12 cellular contexts compared by ENCODE assay signal in the genomic region with DNA sequence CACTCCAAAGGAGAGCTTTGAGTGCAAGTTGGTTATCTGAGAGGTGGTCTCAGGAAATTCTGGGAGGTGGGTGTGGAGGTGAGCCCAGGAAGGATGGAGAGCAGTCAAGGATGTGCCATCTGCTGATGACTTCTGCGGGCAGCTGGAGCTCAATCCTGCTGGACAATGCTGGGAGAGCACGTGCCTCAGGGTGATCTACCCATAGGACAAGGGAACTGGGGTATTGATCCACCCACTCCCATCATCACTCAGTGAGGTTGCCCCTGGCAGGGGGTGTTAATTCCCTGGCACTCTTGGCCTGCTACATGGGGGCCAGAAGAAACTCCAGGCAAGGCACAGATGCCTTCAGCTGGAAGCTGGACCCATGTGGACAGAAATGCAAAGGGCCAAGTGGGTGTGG. TPM values are rescaled to one million over a fixed set of nuclear protein-coding genes. Genes with fewer than 3 reads are reported as not detected.
DNase-seq lines count a peak whose midpoint lies in the region; ATAC-seq, FAIRE-seq and TF ChIP-seq lines count a peak whose summit lies in the region.
"Had no signal": no experiment of that assay in that cellular context is flagged by ENCODE, and none has a peak within 500 bp of the region (broad histone marks: within the 10 kb centered on the region; RNA-seq: fewer than 3 reads in every experiment).

No MANE protein-coding gene starts in this region.

- H3K9me3 Mint-ChIP-seq in astrocyte (ENCODE audit: unreplicated experiment) (peaks cover 12% of the 10 kb centered on the region), natural killer cell (no peaks in the 10 kb centered on the region)

- H3K36me3 Mint-ChIP-seq in astrocyte (ENCODE audit: low read depth, unreplicated experiment) (peaks cover 3% of the 10 kb centered on the region), natural killer cell (no peaks in the 10 kb centered on the region)

- no peaks in the 10 kb centered on the region for H4K20me1 ChIP-seq in astrocyte (ENCODE audit: insufficient read depth, low read length)

- TF ChIP-seq EP300 in upper lobe of left lung (IDR thresholded peaks at IDR 0.05) = no peak

- H3K9me3 ChIP-seq in heart right ventricle = peaks cover 0 to 20% (median 7%) of the 10 kb centered on the region in 11 donors
- no peaks in the 10 kb centered on the region for H3K9me3 ChIP-seq in astrocyte (ENCODE audit: insufficient read depth, low read depth, low read length)
- peaks cover 0 to 6% (median 3%) of the 10 kb centered on the region in 4 donors for H3K9me3 ChIP-seq in upper lobe of left lung
- H3K9me3 ChIP-seq: BE2C had no signal

- H2AFZ ChIP-seq in astrocyte (ENCODE audit: low read depth, low read length) = no peak overlapping the region
- H2AFZ ChIP-seq: GM23338 had no signal

- H3K4me3 ChIP-seq in heart right ventricle (no peak overlapping the region), astrocyte (ENCODE audit: insufficient read depth, low read depth, low read length) (no peak overlapping the region), upper lobe of left lung (no peak overlapping the region)
- H3K4me3 ChIP-seq: GM23338 had no signal

- no peak overlapping the region for H3K9ac ChIP-seq in astrocyte (ENCODE audit: low read length)

- H3K4me3 Mint-ChIP-seq in astrocyte (ENCODE audit: unreplicated experiment) (no peak overlapping the region), natural killer cell (peak overlapping the region; percentile 88)
- H3K4me3 Mint-ChIP-seq: GM23338 had no signal

- peaks cover 13% of the 10 kb centered on the region for H3K27me3 Mint-ChIP-seq in astrocyte (ENCODE audit: low read depth, unreplicated experiment)
- H3K27me3 Mint-ChIP-seq in natural killer cell (ENCODE audit: low read depth in 2 of 2) = peaks cover 0 to 3% of the 10 kb centered on the region in 2 donors

- H3K27ac ChIP-seq in heart right ventricle (peak overlapping the region; percentile 57 to 93 (median 76)), astrocyte (ENCODE audit: low read depth, low read length) (no peak overlapping the region), upper lobe of left lung (peak overlapping the region; percentile 72 to 87 (median 79))

- DNase-seq in heart right ventricle (no peak), Right ventricle myocardium inferior (ENCODE audit: missing footprints) (no peak), astrocyte (ENCODE audit: low read depth) (no peak), natural killer cell (no peak), upper lobe of left lung (no peak), ecto neural progenitor cell (ENCODE audit: low spot score) (no peak)
- DNase-seq in activated CD4-positive, alpha-beta T cell treated with anti-CD3 and anti-CD28 coated beads, Interleukin-2, amount 50 U/mL, for 4 hours = no peak
- DNase-seq: BE2C, NCI-H2081 treated with DMSO at 0.1 percent for 48 hours had no signal

- H3K27me3 ChIP-seq in heart right ventricle (peaks cover 0 to 12% (median 2%) of the 10 kb centered on the region in 7 donors), astrocyte (ENCODE audit: insufficient read depth, low read length) (no peaks in the 10 kb centered on the region), upper lobe of left lung (no peaks in the 10 kb centered on the region)

- no peak for FAIRE-seq in astrocyte (lab: Jason Lieb, UNC)
- FAIRE-seq: endometrium had no signal

- intact Hi-C loops in heart right ventricle (cut with DNase I) (no loop called here), Right ventricle myocardium inferior (cut with DNase I) (no loop called here), natural killer cell (cut with micrococcal nuclease) (no loop called here)

- H3K4me2 ChIP-seq in astrocyte (ENCODE audit: low read length) = no peak overlapping the region
- H3K4me2 ChIP-seq: GM23338 had no signal

- H3K4me1 ChIP-seq in heart right ventricle = peaks cover 0 to 34% (median 8%) of the 10 kb centered on the region in 9 donors
- H3K4me1 ChIP-seq in astrocyte (ENCODE audit: insufficient read depth, low read length) = peaks cover 8% of the 10 kb centered on the region
- peaks cover 11 to 22% (median 14%) of the 10 kb centered on the region in 4 donors for H3K4me1 ChIP-seq in upper lobe of left lung
- H3K4me1 ChIP-seq: BE2C had no signal

- no peak for ATAC-seq in heart right ventricle
- no peak for ATAC-seq in Right ventricle myocardium inferior
- no peak for ATAC-seq in natural killer cell
- ATAC-seq in upper lobe of left lung (ENCODE audit: low FRiP score in 2 of 2) = no peak
- ATAC-seq in HG02571 (IDR thresholded peaks at IDR 0.05; ENCODE audit: unreplicated experiment) = no peak
- ATAC-seq: GM23338 had no signal

- H3K36me3 ChIP-seq in heart right ventricle = no peaks in the 10 kb centered on the region
- H3K36me3 ChIP-seq in astrocyte (ENCODE audit: insufficient read depth, low read length) = no peaks in the 10 kb centered on the region
- H3K36me3 ChIP-seq in upper lobe of left lung = no peaks in the 10 kb centered on the region
- H3K36me3 ChIP-seq: BE2C had no signal

- H3K4me1 Mint-ChIP-seq in astrocyte (ENCODE audit: low read depth, unreplicated experiment) (peaks cover 10% of the 10 kb centered on the region), natural killer cell (peaks cover 55 to 59% of the 10 kb centered on the region in 2 donors)

- 81 to 95% methylated on average over 2 of the region's 2 CpGs for WGBS in heart right ventricle, 2 donors
- WGBS in upper lobe of left lung, 2 donors = 85 to 92% methylated on average over 2 of the region's 2 CpGs

- H3K27ac Mint-ChIP-seq in astrocyte (ENCODE audit: unreplicated experiment) (peak overlapping the region; percentile 41), natural killer cell (peak overlapping the region; percentile 96 to 99)
- H3K27ac Mint-ChIP-seq: GM23338 had no signal

- H3K79me2 ChIP-seq in astrocyte (ENCODE audit: insufficient read depth, low read length) = no peaks in the 10 kb centered on the region

- no peak for TF ChIP-seq POLR2A in upper lobe of left lung (IDR thresholded peaks at IDR 0.05)

- TF ChIP-seq CTCF in heart right ventricle (IDR thresholded peaks at IDR 0.05) (no peak), astrocyte (IDR thresholded peaks at IDR 0.05; ENCODE audit: insufficient read depth, low read depth, low read length) (no peak), natural killer cell (IDR thresholded peaks at IDR 0.05) (no peak), upper lobe of left lung (IDR thresholded peaks at IDR 0.05) (no peak)

RNA-seq across cellular contexts. Expression of a gene that starts 7.1 kb away (rescaled TPM):
- total RNA-seq in heart right ventricle (1 to 10 TPM in 1 of 10 donors, under 1 TPM in 7, not detected in 2; 0.16 to 1.2 (median 0.31) TPM), Right ventricle myocardium inferior (0.22 TPM), astrocyte (not detected in 2 replicates), natural killer cell (10 to 100 TPM; 95.4 to 99.7 (median 97.8) TPM), upper lobe of left lung (1 to 10 TPM; 3.2 to 9.4 (median 4.8) TPM)
- under 1 TPM; 0.13 to 0.51 TPM for polyA plus RNA-seq in heart right ventricle
- total RNA-seq: GM23338 had no signal
- polyA plus RNA-seq: GM23338 had no signal

Comparison
In these comparisons a context has a peak if more than half of its experiments do, and no peak if none do; other contexts are left out.
1. RNA of a gene that starts 7.1 kb away (total RNA-seq): 95.4 to 99.7 TPM in natural killer cell; 3.2 to 9.4 TPM in upper lobe of left lung, 0.16 to 1.2 TPM in heart right ventricle, 0.22 TPM in Right ventricle myocardium inferior (single experiment) and not detected in astrocyte; every median in the first group is over 4 times any median in the second.